In the genomic region with DNA sequence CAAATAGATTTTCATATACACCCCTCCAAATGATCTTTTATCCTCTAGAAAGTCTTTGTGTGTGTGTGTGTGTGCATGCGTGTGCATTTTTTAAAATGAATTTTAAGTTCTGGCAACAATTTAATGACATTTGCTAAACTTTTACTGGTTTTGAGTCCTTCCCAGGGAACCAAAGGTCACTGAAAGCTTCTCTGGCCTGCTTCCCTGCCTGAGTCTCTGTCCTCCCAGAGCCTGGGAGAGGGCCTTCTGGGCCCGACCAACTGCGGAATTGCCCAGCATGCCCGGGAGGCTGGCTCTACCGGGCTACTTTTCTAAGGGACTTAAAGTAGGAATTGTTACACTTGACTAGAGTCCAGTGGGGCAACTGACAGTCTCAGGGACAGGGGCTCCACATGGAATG, we compare ENCODE assay signal across 2 cellular contexts.
TF ChIP-seq lines count a peak whose summit lies in the region.

No MANE protein-coding gene starts in this region.

TF ChIP-seq in H1, 55 proteins besides CTCF, POLR2A, EP300 and RAD21:
- TF ChIP-seq SRF (IDR thresholded peaks at IDR 0.05; ENCODE audit: low read depth, low read length) (no peak), RBBP5 (IDR thresholded peaks at IDR 0.05; ENCODE audit: borderline replicate concordance, low read depth, low read length) (no peak), ASH2L (IDR thresholded peaks at IDR 0.05; ENCODE audit: low read length) (no peak), FOSL1 (IDR thresholded peaks at IDR 0.05; ENCODE audit: insufficient read depth, low read depth, low read length) (no peak), CBX5 (IDR thresholded peaks at IDR 0.05; ENCODE audit: low read depth, low read length) (no peak), BACH1 (IDR thresholded peaks at IDR 0.05; ENCODE audit: low read length) (no peak), SUZ12 (IDR thresholded peaks at IDR 0.05; ENCODE audit: low read length) (no peak)

TF ChIP-seq in liver, 16 proteins besides CTCF, POLR2A, EP300 and RAD21:
- TF ChIP-seq JUND (IDR thresholded peaks at IDR 0.05): no peak
- TF ChIP-seq HNF4G (IDR thresholded peaks at IDR 0.05): no peak
- TF ChIP-seq HNF4A (conservative IDR thresholded peaks at IDR 0.05): peak; percentile 64 to 74
- TF ChIP-seq, protein P1, sequence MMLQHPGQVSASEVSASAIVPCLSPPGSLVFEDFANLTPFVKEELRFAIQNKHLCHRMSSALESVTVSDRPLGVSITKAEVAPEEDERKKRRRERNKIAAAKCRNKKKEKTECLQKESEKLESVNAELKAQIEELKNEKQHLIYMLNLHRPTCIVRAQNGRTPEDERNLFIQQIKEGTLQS (IDR thresholded peaks at IDR 0.05): no peak
- TF ChIP-seq TAF1 (conservative IDR thresholded peaks at IDR 0.05): no peak
- TF ChIP-seq SP1 (IDR thresholded peaks at IDR 0.05): peak; percentile 70
- peak; percentile 42 to 44 for TF ChIP-seq RXRA (IDR thresholded peaks at IDR 0.05)
- TF ChIP-seq NR2F2 (IDR thresholded peaks at IDR 0.05): peak; percentile 69
- no peak for TF ChIP-seq MAX (IDR thresholded peaks at IDR 0.05)
- peak in 1 of 2 donors; percentile 12 for TF ChIP-seq GABPA (IDR thresholded peaks at IDR 0.05 in 1 of 2, conservative IDR thresholded peaks at IDR 0.05 in 1 of 2)
- peak; percentile 34 for TF ChIP-seq YY1 (IDR thresholded peaks at IDR 0.05)
